Comparison of ENCODE assay signal across 15 cellular contexts in genomic region chr9:109016132-109016531, GRCh38. TPM values are rescaled to one million over a fixed set of nuclear protein-coding genes. Genes with fewer than 3 reads are reported as not detected.
DNase-seq lines count a peak whose midpoint lies in the region; ATAC-seq and TF ChIP-seq lines count a peak whose summit lies in the region.
"Had no signal": no experiment of that assay in that cellular context is flagged by ENCODE, and none has a peak within 500 bp of the region (broad histone marks: within the 10 kb centered on the region; RNA-seq: fewer than 3 reads in every experiment).

No MANE protein-coding gene starts in this region.

- peaks cover 10 to 14% of the 10 kb centered on the region in 2 donors for H3K36me3 Mint-ChIP-seq in stimulated activated naive B cell treated with anti-CD40 and anti-IgM and Interleukin-4, amounts not matched to agents 10 μg/mL and 1 μg/mL and 100 μg/mL, for 72 hours

- in situ Hi-C loops in ACHN (cut with HindIII; ENCODE audit: low pct_ligation_motif_present, low pct_unique_long_range_greater_than_20kb, low sequenced_read_pairs) (no loop called here), Caki2 (cut with HindIII; ENCODE audit: low pct_unique_long_range_greater_than_20kb, low sequenced_read_pairs) (no loop called here), astrocyte of the cerebellum (cut with HindIII; ENCODE audit: low sequenced_read_pairs) (no loop called here)

- ATAC-seq in GM21528 (IDR thresholded peaks at IDR 0.05; ENCODE audit: low FRiP score, unreplicated experiment) (no peak), esophagus mucosa (no peak)
- no peak for ATAC-seq in stimulated activated naive B cell treated with anti-CD40 and anti-IgM and Interleukin-4, amounts not matched to agents 10 μg/mL and 1 μg/mL and 100 μg/mL, for 72 hours (replicated peaks)
- ATAC-seq: PC-3, Right ventricle myocardium inferior had no signal

- DNase-seq in ACHN (peak; percentile 43), Caki2 (ENCODE audit: low read depth) (peak; percentile 63), astrocyte of the cerebellum (ENCODE audit: low read depth) (peak; percentile 52), medulla oblongata (ENCODE audit: extremely low spot score) (peak; percentile 11)
- no peak for DNase-seq in stimulated activated naive B cell treated with anti-CD40 and anti-IgM and Interleukin-4, amounts not matched to agents 10 μg/mL and 1 μg/mL and 100 μg/mL, for 72 hours
- no peak for DNase-seq in stimulated activated CD4-positive, alpha-beta T cell treated with anti-CD3 and anti-CD28 coated beads, Interleukin-15, amount 100 ng/mL, for 24 hours
- DNase-seq: CD4-positive, CD25-positive, alpha-beta regulatory T cell; DMS 273 treated with DMSO at 0.1 percent for 48 hours; HFFc6; NCI-H1105; NCI-H1694 treated with DMSO at 0.1 percent for 48 hours; PC-3 had no signal

- H3K9me3 Mint-ChIP-seq in stimulated activated naive B cell treated with anti-CD40 and anti-IgM and Interleukin-4, amounts not matched to agents 10 μg/mL and 1 μg/mL and 100 μg/mL, for 72 hours: no peaks in the 10 kb centered on the region
- H3K9me3 Mint-ChIP-seq: CD4-positive, CD25-positive, alpha-beta regulatory T cell; HFFc6 had no signal

- peaks cover 2 to 4% of the 10 kb centered on the region in 2 donors for H3K27me3 Mint-ChIP-seq in stimulated activated naive B cell treated with anti-CD40 and anti-IgM and Interleukin-4, amounts not matched to agents 10 μg/mL and 1 μg/mL and 100 μg/mL, for 72 hours
- H3K27me3 Mint-ChIP-seq: CD4-positive, CD25-positive, alpha-beta regulatory T cell had no signal

- H3K4me3 ChIP-seq in astrocyte of the cerebellum (ENCODE audit: low read depth, low read length): no peak overlapping the region

- H3K27ac Mint-ChIP-seq in stimulated activated naive B cell treated with anti-CD40 and anti-IgM and Interleukin-4, amounts not matched to agents 10 μg/mL and 1 μg/mL and 100 μg/mL, for 72 hours: no peak overlapping the region
- H3K27ac Mint-ChIP-seq: HFFc6 had no signal

- peaks cover 21 to 43% of the 10 kb centered on the region in 2 donors for H3K4me1 Mint-ChIP-seq in stimulated activated naive B cell treated with anti-CD40 and anti-IgM and Interleukin-4, amounts not matched to agents 10 μg/mL and 1 μg/mL and 100 μg/mL, for 72 hours

- TF ChIP-seq CTCF in astrocyte of the cerebellum (IDR thresholded peaks at IDR 0.05; ENCODE audit: low read depth, low read length, missing control alignments): no peak

- no peak overlapping the region for H3K4me3 Mint-ChIP-seq in stimulated activated naive B cell treated with anti-CD40 and anti-IgM and Interleukin-4, amounts not matched to agents 10 μg/mL and 1 μg/mL and 100 μg/mL, for 72 hours
- H3K4me3 Mint-ChIP-seq: HFFc6 had no signal

RNA-seq across cellular contexts. Expression of gene CTNNAL1, which starts 2.8 kb away (rescaled TPM):
- 80.3 and 113 TPM in 2 replicates for total RNA-seq in Caki2 (2014; rRNA removed; shearing (Covaris generic); ENCODE audit: low replicate concordance)
- 8.8 TPM for total RNA-seq in esophagus mucosa

Comparison
In these comparisons a context has a peak if more than half of its experiments do, and no peak if none do; other contexts are left out.
1. DNase-seq: peak in ACHN (single experiment), Caki2 (single experiment), astrocyte of the cerebellum (single experiment) and medulla oblongata (single experiment); none in stimulated activated naive B cell treated with anti-CD40 and anti-IgM and Interleukin-4, amounts not matched to agents 10 μg/mL and 1 μg/mL and 100 μg/mL, for 72 hours (single experiment) and stimulated activated CD4-positive, alpha-beta T cell treated with anti-CD3 and anti-CD28 coated beads, Interleukin-15, amount 100 ng/mL, for 24 hours (single experiment).